In the genomic region with DNA sequence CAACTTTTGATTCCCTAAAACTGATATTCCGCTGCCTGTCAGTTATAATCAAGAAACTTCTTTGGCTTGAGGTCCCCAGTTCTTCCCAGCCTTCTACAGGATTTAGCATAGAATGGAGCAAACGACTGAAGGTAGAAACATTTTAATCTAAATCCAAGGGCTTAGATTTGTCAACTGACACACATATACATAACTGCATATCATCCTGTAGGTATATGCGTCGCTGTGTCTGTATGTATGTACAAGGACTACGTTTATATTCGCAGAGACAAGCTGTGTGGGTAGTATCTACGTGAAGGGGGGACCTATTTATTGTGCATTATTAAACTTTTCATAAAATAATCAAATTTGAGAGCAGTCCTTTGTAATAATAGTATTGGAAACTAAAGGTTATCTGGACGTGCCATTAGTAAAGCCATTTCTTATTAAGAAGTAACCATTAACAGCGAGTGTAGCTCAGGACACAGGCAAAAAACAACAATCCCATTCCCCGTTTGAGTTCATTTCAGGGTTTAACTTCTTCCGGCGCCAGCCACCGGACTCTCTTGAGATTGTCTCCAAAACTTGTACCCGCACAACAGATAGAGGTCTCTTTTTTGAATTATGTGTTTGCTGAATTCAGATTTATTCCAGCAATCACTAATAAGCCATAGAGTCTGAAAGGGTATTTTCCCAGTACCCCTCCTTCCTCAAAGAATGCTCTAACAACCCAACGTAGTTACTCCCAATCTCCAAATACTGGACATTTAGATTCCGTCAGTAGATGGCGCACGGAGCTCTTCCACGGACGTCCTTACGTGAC, we compare ENCODE assay signal across 1 cellular context.
TF ChIP-seq lines count a peak whose summit lies in the region.

No MANE protein-coding gene starts in this region.

TF ChIP-seq in H1, 55 proteins besides CTCF, POLR2A, EP300 and RAD21:
- no peak for TF ChIP-seq CBX8 (IDR thresholded peaks at IDR 0.05; ENCODE audit: borderline replicate concordance, low read depth, low read length)
- no peak for TF ChIP-seq CTBP2 (IDR thresholded peaks at IDR 0.05; ENCODE audit: borderline replicate concordance, insufficient read depth, insufficient read length, low read length)
- no peak for TF ChIP-seq HDAC2 (IDR thresholded peaks at IDR 0.05; ENCODE audit: borderline replicate concordance in 1 of 2, low read depth in 2 of 2, low read length in 2 of 2)
- TF ChIP-seq SP1 (IDR thresholded peaks at IDR 0.05; ENCODE audit: low read depth, low read length): peak; percentile 48; the same call in 1 of the 2 replicates
